ENCODE assay signal across 1 cellular context in genomic region chr11:12439615-12440014, GRCh38.
A peak's percentile ranks its signal among the peaks of the same experiment; 100 is the strongest.
TF ChIP-seq lines count a peak whose summit lies in the region.

No MANE protein-coding gene starts in this region.

TF ChIP-seq in HepG2, 621 proteins besides CTCF, POLR2A, EP300 and RAD21 (continued from another document):
- no peak for TF ChIP-seq ARID4A (CRISPR knock-in tag; IDR thresholded peaks at IDR 0.05; ENCODE audit: borderline replicate concordance)
- TF ChIP-seq TFDP1 (CRISPR knock-in tag; IDR thresholded peaks at IDR 0.05; ENCODE audit: borderline replicate concordance), result no peak
- TF ChIP-seq CHCHD3 (CRISPR knock-in tag; IDR thresholded peaks at IDR 0.05), result no peak
- no peak for TF ChIP-seq ZBTB7A (CRISPR knock-in tag; IDR thresholded peaks at IDR 0.05)
- TF ChIP-seq CREM (IDR thresholded peaks at IDR 0.05), result no peak
- no peak for TF ChIP-seq CREM (CRISPR knock-in tag; IDR thresholded peaks at IDR 0.05)
- 0 out of 2 replicates have a peak, but pooled peaks have one; percentile 11 for TF ChIP-seq PAXIP1 (CRISPR knock-in tag; conservative IDR thresholded peaks at IDR 0.05)
- TF ChIP-seq ZNF17 (CRISPR knock-in tag; IDR thresholded peaks at IDR 0.05), result no peak
- no peak for TF ChIP-seq ZNF598 (CRISPR knock-in tag; IDR thresholded peaks at IDR 0.05; ENCODE audit: borderline replicate concordance)
- no peak for TF ChIP-seq TCF7 (IDR thresholded peaks at IDR 0.05; ENCODE audit: low read depth)
- TF ChIP-seq AGO1 (IDR thresholded peaks at IDR 0.05; ENCODE audit: low read depth, low read length, poor library complexity, severe bottlenecking), result no peak
- peak; percentile 59 for TF ChIP-seq ZNF121 (CRISPR knock-in tag; IDR thresholded peaks at IDR 0.05)
- TF ChIP-seq ELF1 (CRISPR knock-in tag; IDR thresholded peaks at IDR 0.05), result peak; percentile 51; the same call in 1 of the 2 replicates
- TF ChIP-seq SSRP1 (CRISPR knock-in tag; IDR thresholded peaks at IDR 0.05), result no peak
- TF ChIP-seq ZNF256 (CRISPR knock-in tag; conservative IDR thresholded peaks at IDR 0.05), result no peak
- TF ChIP-seq KLF6 (CRISPR knock-in tag; IDR thresholded peaks at IDR 0.05), result no peak
- TF ChIP-seq BRCA1 (CRISPR knock-in tag; IDR thresholded peaks at IDR 0.05), result no peak
- peak; percentile 19; the same call in 1 of the 2 replicates for TF ChIP-seq HNF4A (CRISPR knock-in tag; IDR thresholded peaks at IDR 0.05)
- peak; percentile 45; the same call in 1 of the 2 replicates for TF ChIP-seq ELF3 (CRISPR knock-in tag; IDR thresholded peaks at IDR 0.05)
- no peak for TF ChIP-seq RARA (CRISPR knock-in tag; IDR thresholded peaks at IDR 0.05)
- TF ChIP-seq AHDC1 (CRISPR knock-in tag; IDR thresholded peaks at IDR 0.05; ENCODE audit: borderline replicate concordance), result no peak
